Comparison of ENCODE assay signal across 27 cellular contexts in genomic region chr19:28836366-28836765, GRCh38.
"Had no signal": no experiment of that assay in that cellular context is flagged by ENCODE, and none has a peak within 500 bp of the region (broad histone marks: within the 10 kb centered on the region; RNA-seq: fewer than 3 reads in every experiment).

No MANE protein-coding gene starts in this region.

- H3K27ac ChIP-seq: brain microvascular endothelial cell, cardiac muscle cell had no signal

- FAIRE-seq: astrocyte, colon, K562, TTC549 had no signal

- H3K36me3 ChIP-seq: brain microvascular endothelial cell, cardiac muscle cell had no signal

- H3K4me3 ChIP-seq: cardiac muscle cell, K562 had no signal

- DNase-seq: activated B cell treated with CpG ODN at 0.5 μM for 24 hours; activated CD4-positive, alpha-beta T cell treated with anti-CD3 and anti-CD28 coated beads for 1 hour; activated CD4-positive, alpha-beta T cell treated with anti-CD3 and anti-CD28 coated beads, Interleukin-2, amount 10 ng/mL, durations not matched to agents 24 days and 14 days; activated CD4-positive, alpha-beta T cell treated with anti-CD3 and anti-CD28 coated beads, Interleukin-2, amount 50 U/mL, for 48 hours; activated CD8-positive, alpha-beta memory T cell treated with anti-CD3 and anti-CD28 coated beads, Interleukin-2, amount 10 ng/mL, durations not matched to agents 7 days and 5 days; activated effector memory CD4-positive, alpha-beta T cell treated with anti-CD3 and anti-CD28 coated beads, Interleukin-2, amount 50 U/mL, for 16 hours; activated naive CD4-positive, alpha-beta T cell treated with Interleukin-2 at 50 U/mL for 16 hours; activated naive CD8-positive, alpha-beta T cell treated with anti-CD3 and anti-CD28 coated beads, Interleukin-2, amount 50 U/mL, for 24 hours; activated T-cell treated with anti-CD3 and anti-CD28 coated beads, Interleukin-2, amount 50 U/mL, for 4 hours; brain microvascular endothelial cell; cerebellar nuclear complex; Karpas-422; NCI-H1048; NCI-H1436 treated with DMSO at 0.1 percent for 48 hours; NCI-H187; NCI-H2081 treated with DMSO at 0.1 percent for 48 hours; NCI-H226; NCI-H510A treated with DMSO at 0.1 percent for 48 hours; SIG-M5; T-helper 17 cell; T1000 had no signal

- H3K27me3 ChIP-seq: brain microvascular endothelial cell, cardiac muscle cell had no signal

- ATAC-seq: activated CD8-positive, alpha-beta memory T cell treated with anti-CD3 and anti-CD28 coated beads, Interleukin-2, amount 10 ng/mL, durations not matched to agents 7 days and 5 days; activated naive CD4-positive, alpha-beta T cell treated with anti-CD3 and anti-CD28 coated beads, Interleukin-2, amount 50 U/mL, for 72 hours; activated T-cell treated with anti-CD3 and anti-CD28 coated beads, Interleukin-2, amount 50 U/mL, for 4 hours; K562; T-helper 17 cell had no signal
